In genomic region chr7:26169271-26169670, GRCh38 we compare ENCODE assay signal across 28 cellular contexts.
"Had no signal": no experiment of that assay in that cellular context is flagged by ENCODE, and none has a peak within 500 bp of the region (broad histone marks: within the 10 kb centered on the region; RNA-seq: fewer than 3 reads in every experiment).

No MANE protein-coding gene starts in this region.

- ATAC-seq: activated CD4-positive, alpha-beta T cell treated with anti-CD3 and anti-CD28 coated beads for 36 hours; activated CD8-positive, alpha-beta T cell treated with anti-CD3 and anti-CD28 coated beads for 36 hours; activated T-cell treated with anti-CD3 and anti-CD28 coated beads, Interleukin-2, amount 50 U/mL, for 72 hours; T-cell had no signal

- H3K27me3 ChIP-seq: adrenal gland had no signal

- H3K4me1 ChIP-seq: adrenal gland had no signal

- DNase-seq: activated CD4-positive, alpha-beta T cell treated with anti-CD3 and anti-CD28 coated beads for 36 hours; activated CD4-positive, alpha-beta T cell treated with anti-CD3 and anti-CD28 coated beads, Interleukin-2, amount 50 U/mL, for 1 hour; activated CD8-positive, alpha-beta memory T cell treated with anti-CD3 and anti-CD28 coated beads, Interleukin-2, amount 50 U/mL, for 4 hours; activated CD8-positive, alpha-beta T cell treated with anti-CD3 and anti-CD28 coated beads for 36 hours; activated gamma-delta T cell treated with Interleukin-2 at 50 U/mL for 16 hours; activated naive CD4-positive, alpha-beta T cell treated with anti-CD3 and anti-CD28 coated beads, Interleukin-2, amount 50 U/mL, for 16 hours; activated naive CD8-positive, alpha-beta T cell treated with anti-CD3 and anti-CD28 coated beads, Interleukin-2, amount 10 ng/mL, durations not matched to agents 7 days and 5 days; activated T-cell treated with anti-CD3 and anti-CD28 coated beads, Interleukin-2, amount 50 U/mL, for 72 hours; adrenal gland; anterior cingulate cortex; cerebellar nuclear complex; NCI-H1092; NCI-H1417; NCI-H1694; NCI-H2029; NCI-H2107; NCI-H345; NCI-H510A; NCI-H526 treated with DMSO at 0.1 percent for 48 hours; NK-92 treated with Interleukin-12 subunit alpha and Interleukin-12 subunit beta, amount 100 ng/mL, for 24 hours; OCI-M1; SHP77; T-cell; T-helper 2 cell; T1000 had no signal

- H3K27ac ChIP-seq: adrenal gland, VCaP had no signal

- H3K4me3 ChIP-seq: adrenal gland had no signal

- H3K9me3 ChIP-seq: adrenal gland had no signal

- H3K36me3 ChIP-seq: adrenal gland had no signal

- FAIRE-seq: RCC 7860, TTC549 had no signal
